Comparison of ENCODE assay signal across 21 cellular contexts in genomic region chr11:41459602-41460405, GRCh38. TPM values are rescaled to one million over a fixed set of nuclear protein-coding genes. Genes with fewer than 3 reads are reported as not detected.
DNase-seq lines count a peak whose midpoint lies in the region; ATAC-seq and FAIRE-seq lines count a peak whose summit lies in the region.
"Had no signal": no experiment of that assay in that cellular context is flagged by ENCODE, and none has a peak within 500 bp of the region (broad histone marks: within the 10 kb centered on the region; RNA-seq: fewer than 3 reads in every experiment).

LRRC4C (minus strand) TSS chr11:41459652.

- ATAC-seq in activated T-cell treated with anti-CD3 and anti-CD28 coated beads, Interleukin-2, amount 50 U/mL, for 72 hours (replicated peaks in 1 of 2): no peak
- no peak for ATAC-seq in HG03025 (IDR thresholded peaks at IDR 0.05; ENCODE audit: low FRiP score, unreplicated experiment)
- ATAC-seq: activated naive CD8-positive, alpha-beta T cell treated with anti-CD3 and anti-CD28 coated beads, Interleukin-2, amount 50 U/mL, for 24 hours; activated T-cell treated with anti-CD3 and anti-CD28 coated beads, Interleukin-2, amount 50 U/mL, for 4 hours had no signal

- H3K9me3 Mint-ChIP-seq in activated T-cell treated with anti-CD3 and anti-CD28 coated beads, Interleukin-2, amount 50 U/mL, for 72 hours: peaks cover 2 to 6% of the 10 kb centered on the region in 2 donors
- H3K9me3 Mint-ChIP-seq: T-helper 1 cell treated with Interleukin-12 subunit alpha and Interleukin-12 subunit beta and Interleukin-4 antibody, amounts not matched to agents 30 μg/mL and 1 μg/mL, for 36 hours had no signal

- H3K4me1 Mint-ChIP-seq in activated T-cell treated with anti-CD3 and anti-CD28 coated beads, Interleukin-2, amount 50 U/mL, for 72 hours (ENCODE audit: low read depth): no peaks in the 10 kb centered on the region
- H3K4me1 Mint-ChIP-seq: activated naive CD8-positive, alpha-beta T cell treated with anti-CD3 and anti-CD28 coated beads, Interleukin-2, amount 50 U/mL, for 24 hours had no signal

- in situ Hi-C loops in G401 (cut with HindIII; ENCODE audit: low sequenced_read_pairs): no loop called here

- DNase-seq in G401 (ENCODE audit: low spot score): peak; percentile 71
- DNase-seq in SK-N-DZ (ENCODE audit: low spot score): peak; percentile 44
- no peak for DNase-seq in frontal cortex (ENCODE audit: low spot score in 2 of 2)
- peak in 32 of 56 donors; percentile 4 to 62 (median 35) for DNase-seq in nucleus accumbens (lab: John Stamatoyannopoulos, UW)
- DNase-seq in activated T-cell treated with anti-CD3 and anti-CD28 coated beads, Interleukin-2, amount 50 U/mL, for 72 hours: no peak
- DNase-seq in activated CD4-positive, alpha-beta T cell treated with anti-CD3 and anti-CD28 coated beads for 48 hours: no peak
- DNase-seq in NCI-H446 (lab: John Stamatoyannopoulos, UW): no peak
- DNase-seq: activated CD4-positive, alpha-beta T cell treated with anti-CD3 and anti-CD28 coated beads for 4 hours; activated naive CD8-positive, alpha-beta T cell treated with anti-CD3 and anti-CD28 coated beads, Interleukin-2, amount 50 U/mL, for 24 hours; activated T-cell treated with anti-CD3 and anti-CD28 coated beads, Interleukin-2, amount 50 U/mL, for 4 hours; AML-193; colonic mucosa; DMS153; esophagus squamous epithelium; HCEC 1CT; KBM-7; NCI-H510A treated with DMSO at 0.1 percent for 48 hours had no signal

- no peak within 1 kb of the TSS for H3K4me3 Mint-ChIP-seq in activated T-cell treated with anti-CD3 and anti-CD28 coated beads, Interleukin-2, amount 50 U/mL, for 72 hours
- H3K4me3 Mint-ChIP-seq: activated naive CD8-positive, alpha-beta T cell treated with anti-CD3 and anti-CD28 coated beads, Interleukin-2, amount 50 U/mL, for 24 hours; activated T-cell treated with anti-CD3 and anti-CD28 coated beads, Interleukin-2, amount 50 U/mL, for 4 hours; T-helper 1 cell treated with Interleukin-12 subunit alpha and Interleukin-12 subunit beta and Interleukin-4 antibody, amounts not matched to agents 30 μg/mL and 1 μg/mL, for 36 hours had no signal

- peaks cover 0 to 1% of the 10 kb centered on the region in 2 donors for H3K36me3 Mint-ChIP-seq in activated T-cell treated with anti-CD3 and anti-CD28 coated beads, Interleukin-2, amount 50 U/mL, for 72 hours (ENCODE audit: insufficient read depth in 2 of 2)

- FAIRE-seq in frontal cortex (lab: Jason Lieb, UNC): no peak

- H3K27me3 Mint-ChIP-seq in activated T-cell treated with anti-CD3 and anti-CD28 coated beads, Interleukin-2, amount 50 U/mL, for 72 hours (ENCODE audit: low read depth): peaks cover 23% of the 10 kb centered on the region

- no peak within 1 kb of the TSS for H3K27ac Mint-ChIP-seq in activated T-cell treated with anti-CD3 and anti-CD28 coated beads, Interleukin-2, amount 50 U/mL, for 72 hours
- H3K27ac Mint-ChIP-seq: activated naive CD8-positive, alpha-beta T cell treated with anti-CD3 and anti-CD28 coated beads, Interleukin-2, amount 50 U/mL, for 24 hours; T-helper 1 cell treated with Interleukin-12 subunit alpha and Interleukin-12 subunit beta and Interleukin-4 antibody, amounts not matched to agents 30 μg/mL and 1 μg/mL, for 36 hours had no signal

RNA-seq across cellular contexts. Expression of gene LRRC4C, which starts in this region (rescaled TPM):
- not detected in 2 replicates for total RNA-seq in G401 (2014; rRNA removed; shearing (Covaris generic))
- polyA plus RNA-seq in SK-N-DZ (2014; cell fraction: cytosol; rRNA removed): 4.3 and 4.8 TPM in 2 replicates
- polyA plus RNA-seq in SK-N-DZ (2014; cell fraction: nucleus; rRNA removed): 1.3 and 2.0 TPM in 2 replicates
- total RNA-seq in frontal cortex: 90.5 TPM
- not detected for total RNA-seq in activated T-cell treated with anti-CD3 and anti-CD28 coated beads, Interleukin-2, amount 50 U/mL, for 72 hours
- total RNA-seq: activated T-cell treated with anti-CD3 and anti-CD28 coated beads, Interleukin-2, amount 50 U/mL, for 4 hours; lung microvascular endothelial cell; RPMI7951 had no signal

Comparison
In these comparisons a context has a peak if more than half of its experiments do, and no peak if none do; other contexts are left out.
1. RNA of gene LRRC4C (total RNA-seq): 90.5 TPM in frontal cortex (single experiment); not detected in G401 and not detected in activated T-cell treated with anti-CD3 and anti-CD28 coated beads, Interleukin-2, amount 50 U/mL, for 72 hours; every median in the first group is over 10 times any median in the second.
2. Peak in DNase-seq in G401; RNA of the gene not detected or under 1 TPM.
3. DNase-seq: peak in SK-N-DZ (single experiment) and nucleus accumbens (32 of 56); none in frontal cortex (0 of 2), activated T-cell treated with anti-CD3 and anti-CD28 coated beads, Interleukin-2, amount 50 U/mL, for 72 hours (0 of 2), activated CD4-positive, alpha-beta T cell treated with anti-CD3 and anti-CD28 coated beads for 48 hours (single experiment) and NCI-H446 (0 of 2).